8 cellular contexts compared by ENCODE assay signal in the genomic region with DNA sequence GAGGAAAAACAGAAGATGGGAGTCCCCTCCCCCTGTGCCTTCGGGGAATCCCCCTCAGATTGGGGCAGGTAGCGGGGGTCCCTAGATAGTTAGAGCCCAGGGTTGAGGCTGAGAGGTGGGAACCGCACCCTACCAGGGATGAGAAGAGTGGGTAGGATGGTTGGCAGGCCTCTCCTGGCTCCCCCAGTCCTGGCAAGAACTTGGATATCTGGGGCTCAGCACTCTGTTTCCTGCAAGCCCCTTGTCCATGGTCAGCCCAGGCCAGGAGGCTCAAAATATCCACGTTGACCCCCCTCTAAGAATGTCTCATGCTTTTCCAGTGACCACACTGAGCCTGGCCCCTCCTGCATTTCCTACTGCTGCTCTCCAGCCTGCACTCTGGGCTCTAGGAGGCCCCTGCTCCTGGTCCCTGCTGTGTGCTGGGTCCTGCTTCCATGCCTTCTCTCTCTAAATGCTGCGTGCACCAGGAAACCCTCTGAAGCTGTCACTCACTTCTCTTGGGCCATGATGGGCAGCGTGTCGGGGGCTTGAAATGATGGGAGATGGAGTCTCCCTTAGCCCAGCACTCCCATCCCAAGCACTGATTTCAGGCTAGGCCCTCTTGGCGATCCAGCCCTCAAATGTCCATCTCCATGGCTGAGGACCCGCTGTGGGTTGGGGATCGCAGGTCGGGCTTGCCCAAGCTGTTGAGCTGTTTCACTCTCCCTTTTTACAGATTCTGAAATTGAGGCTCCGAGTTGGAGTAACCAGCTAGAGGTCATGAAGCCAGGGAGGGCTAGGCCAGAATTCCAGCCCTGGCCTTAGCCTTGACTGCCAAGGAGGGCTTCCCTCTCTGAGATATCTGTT. TPM values are rescaled to one million over a fixed set of nuclear protein-coding genes. Genes with fewer than 3 reads are reported as not detected.
A peak's percentile ranks its signal among the peaks of the same experiment; 100 is the strongest.
DNase-seq lines count a peak whose midpoint lies in the region; ATAC-seq and TF ChIP-seq lines count a peak whose summit lies in the region.

No MANE protein-coding gene starts in this region.

- H3K36me3 ChIP-seq in left ventricle myocardium inferior (peaks cover 53% of the 10 kb centered on the region), mucosa of rectum (ENCODE audit: control insufficient read depth in 2 of 2, insufficient read depth in 2 of 2, low read length in 2 of 2) (peaks cover 20 to 28% of the 10 kb centered on the region in 2 donors), vagina (peaks cover 0 to 7% of the 10 kb centered on the region in 2 donors)

- ATAC-seq in Right ventricle myocardium inferior = no peak

- no peak for TF ChIP-seq POLR2A in vagina (IDR thresholded peaks at IDR 0.05)

- intact Hi-C loops in left ventricle myocardium inferior (cut with micrococcal nuclease) (no loop called here), Right ventricle myocardium inferior (cut with DNase I) (no loop called here), vagina (cut with DNase I) (loop anchor here (5.0 kb wide), 1 partner anchor 40 kb away; the partner anchor contains the start of genes FAM89B and ZNRD2)

- H3K4me1 ChIP-seq in left ventricle myocardium inferior (peaks cover 91% of the 10 kb centered on the region), mucosa of rectum (ENCODE audit: control insufficient read depth in 2 of 2, insufficient read depth in 2 of 2, low read length in 2 of 2) (peaks cover 46 to 50% of the 10 kb centered on the region in 2 donors), vagina (peaks cover 68% of the 10 kb centered on the region)

- DNase-seq in left ventricle myocardium inferior = no peak
- no peak for DNase-seq in Right ventricle myocardium inferior (ENCODE audit: missing footprints)
- peak; percentile 36 to 55 for DNase-seq in cardiac fibroblast (ENCODE audit: low read depth in 2 of 2)
- DNase-seq in vagina (ENCODE audit: extremely low spot score in 2 of 2) = no peak
- no peak for DNase-seq in DMS 273 (lab: John Stamatoyannopoulos, UW; ENCODE audit: unreplicated experiment)
- DNase-seq in AG20443 (ENCODE audit: low spot score) = no peak
- DNase-seq in NCI-H2227 treated with DMSO at 0.1 percent for 48 hours (lab: John Stamatoyannopoulos, UW) = no peak

- peak overlapping the region; percentile 52 to 97 for H3K9ac ChIP-seq in mucosa of rectum (ENCODE audit: low read depth in 1 of 2, low read length in 2 of 2)

- H3K4me3 ChIP-seq in left ventricle myocardium inferior (peak overlapping the region; percentile 93), cardiac fibroblast (replicated peaks in 1 of 2; ENCODE audit: low read depth in 2 of 2, low read length in 2 of 2) (peak overlapping the region; percentile 81 to 85), mucosa of rectum (ENCODE audit: low read length in 2 of 2) (peak overlapping the region; percentile 91 to 98), vagina (peak overlapping the region; percentile 72 to 95)

- H3K9me3 ChIP-seq in left ventricle myocardium inferior (replicated peaks) (no peaks in the 10 kb centered on the region), mucosa of rectum (ENCODE audit: control insufficient read depth in 2 of 2, low read length in 2 of 2) (no peaks in the 10 kb centered on the region), vagina (no peaks in the 10 kb centered on the region)

- TF ChIP-seq CTCF in left ventricle myocardium inferior (IDR thresholded peaks at IDR 0.05; ENCODE audit: borderline replicate concordance) (no peak), cardiac fibroblast (IDR thresholded peaks at IDR 0.05; ENCODE audit: low read depth, low read length) (no peak), vagina (IDR thresholded peaks at IDR 0.05) (no peak)

- H3K27ac ChIP-seq in left ventricle myocardium inferior (replicated peaks) (peak overlapping the region; percentile 94), mucosa of rectum (ENCODE audit: low read depth in 2 of 2, low read length in 2 of 2) (peak overlapping the region; percentile 20 to 65), vagina (peak overlapping the region; percentile 90)

- H3K27me3 ChIP-seq in left ventricle myocardium inferior (ENCODE audit: low read depth) (no peaks in the 10 kb centered on the region), mucosa of rectum (ENCODE audit: control insufficient read depth in 2 of 2, insufficient read depth in 2 of 2, low read length in 2 of 2) (no peaks in the 10 kb centered on the region), vagina (no peaks in the 10 kb centered on the region)

RNA-seq across cellular contexts. Expression of gene MAP3K11, which starts 2.0 kb away (rescaled TPM):
- 32.4 TPM for total RNA-seq in left ventricle myocardium inferior
- total RNA-seq in Right ventricle myocardium inferior = 40.0 TPM
- 38.1 TPM for total RNA-seq in vagina

RNA-seq across cellular contexts. Expression of gene PCNX3, which starts 3.6 kb away (rescaled TPM):
- 11.9 TPM for total RNA-seq in left ventricle myocardium inferior
- total RNA-seq in Right ventricle myocardium inferior = 12.4 TPM
- 24.8 TPM for total RNA-seq in vagina

RNA-seq across cellular contexts. Expression of gene KCNK7, which starts 16.4 kb away (rescaled TPM):
- total RNA-seq in left ventricle myocardium inferior = 0.85 TPM
- 0.43 TPM for total RNA-seq in Right ventricle myocardium inferior
- total RNA-seq in vagina = 12.0 TPM

RNA-seq across cellular contexts. Expression of gene SIPA1, which starts 25.9 kb away (rescaled TPM):
- total RNA-seq in left ventricle myocardium inferior (21.0 TPM), Right ventricle myocardium inferior (28.2 TPM), vagina (63.3 TPM)

RNA-seq across cellular contexts. Expression of gene EHBP1L1, which starts 36.1 kb away (rescaled TPM):
- 69.5 TPM for total RNA-seq in left ventricle myocardium inferior
- total RNA-seq in Right ventricle myocardium inferior = 61.0 TPM
- 123 TPM for total RNA-seq in vagina

Comparison
In these comparisons a context has a peak if more than half of its experiments do, and no peak if none do; other contexts are left out.
1. DNase-seq: peak in cardiac fibroblast (2 of 2); none in left ventricle myocardium inferior (single experiment), Right ventricle myocardium inferior (single experiment), vagina (0 of 2), DMS 273 (single experiment), AG20443 (single experiment) and NCI-H2227 treated with DMSO at 0.1 percent for 48 hours (single experiment).
2. H3K27ac ChIP-seq: peak in every context shown above with its lines; median percentile 94 in left ventricle myocardium inferior; 90 in vagina; 42 in mucosa of rectum.
3. Peak in every context shown above with its lines, with median percentiles within 50 percentile points of each other: H3K4me3 ChIP-seq.